8 cellular contexts compared by ENCODE assay signal in the genomic region with DNA sequence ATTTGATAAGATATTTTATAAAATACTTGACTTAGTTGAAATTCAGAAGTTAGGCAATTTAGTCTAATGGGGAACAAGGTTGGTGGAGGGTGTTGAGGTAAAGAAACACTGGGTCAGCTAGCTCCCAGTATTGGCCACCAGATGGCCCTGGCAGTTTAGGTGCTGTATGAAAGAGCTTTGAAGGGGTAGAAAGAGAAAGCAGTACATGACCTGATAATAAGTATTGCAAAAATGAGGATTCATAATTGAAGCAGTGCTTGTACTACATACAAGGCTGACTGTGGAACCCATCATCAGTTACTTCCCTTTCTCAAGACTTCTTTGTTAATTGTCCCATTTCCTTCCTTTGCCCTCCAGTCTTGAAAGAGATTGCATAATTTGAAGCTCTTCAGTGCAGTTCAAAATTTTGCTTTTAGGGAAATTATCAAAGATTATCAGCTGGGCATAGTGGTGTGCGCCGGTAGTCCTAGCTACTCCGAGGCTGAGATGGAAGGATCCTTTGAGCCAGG. TPM values are rescaled to one million over a fixed set of nuclear protein-coding genes. Genes with fewer than 3 reads are reported as not detected.
DNase-seq lines count a peak whose midpoint lies in the region; ATAC-seq and TF ChIP-seq lines count a peak whose summit lies in the region.

No MANE protein-coding gene starts in this region.

- peaks cover 16% of the 10 kb centered on the region for H3K36me3 ChIP-seq in PC-9 (ENCODE audit: low read depth)

- BruUV-seq in PC-9 (replicated peaks; lab: Mats Ljungman, UMichigan), result no TSS peak

- no peak overlapping the region for H3K27ac Mint-ChIP-seq in effector memory CD8-positive, alpha-beta T cell
- no peak overlapping the region for H3K27ac Mint-ChIP-seq in natural killer cell treated with Interleukin-12 subunit alpha and Interleukin-12 subunit beta and Interleukin-15 and Interleukin-18, amount 100 ng/mL, for 72 hours

- H3K4me2 ChIP-seq in PC-9, result no peak overlapping the region

- H3K36me3 Mint-ChIP-seq in effector memory CD8-positive, alpha-beta T cell (ENCODE audit: insufficient read depth), result no peaks in the 10 kb centered on the region
- no peaks in the 10 kb centered on the region for H3K36me3 Mint-ChIP-seq in natural killer cell treated with Interleukin-12 subunit alpha and Interleukin-12 subunit beta and Interleukin-15 and Interleukin-18, amount 100 ng/mL, for 72 hours

- peak; percentile 22 for DNase-seq in COLO668 (lab: John Stamatoyannopoulos, UW; ENCODE audit: unreplicated experiment)
- peak; percentile 45 for DNase-seq in HEK293T (ENCODE audit: extremely low spot score)
- DNase-seq in PC-9, result no peak
- peak in 1 of 3 experiments; percentile 5 for DNase-seq in effector memory CD8-positive, alpha-beta T cell
- DNase-seq in natural killer cell treated with Interleukin-12 subunit alpha and Interleukin-12 subunit beta and Interleukin-15 and Interleukin-18, amount 100 ng/mL, for 72 hours (ENCODE audit: low spot score), result no peak
- no peak for DNase-seq in NCI-H1048 (lab: John Stamatoyannopoulos, UW)

- no peaks in the 10 kb centered on the region; the same call in 1 of the 2 replicates for H3K4me1 ChIP-seq in PC-9 (replicated peaks; ENCODE audit: insufficient read depth)

- no peak overlapping the region for H3K4me3 Mint-ChIP-seq in effector memory CD8-positive, alpha-beta T cell
- no peak overlapping the region for H3K4me3 Mint-ChIP-seq in natural killer cell treated with Interleukin-12 subunit alpha and Interleukin-12 subunit beta and Interleukin-15 and Interleukin-18, amount 100 ng/mL, for 72 hours

- intact Hi-C loops in PC-9 (cut with micrococcal nuclease; ENCODE audit: unreplicated experiment), result loop anchor here (10.0 kb wide), 1 partner anchor 409 kb away; no protein-coding TSS in a partner anchor

- no peaks in the 10 kb centered on the region for H3K9me3 ChIP-seq in PC-9 (ENCODE audit: insufficient read depth, low read depth)

- H3K9me2 ChIP-seq in PC-9 (ENCODE audit: insufficient read depth), result no peaks in the 10 kb centered on the region

- H3K27ac ChIP-seq in PC-9, result no peak overlapping the region

- H3K4me1 Mint-ChIP-seq in effector memory CD8-positive, alpha-beta T cell (ENCODE audit: low read depth in 2 of 2), result peaks cover 8 to 10% of the 10 kb centered on the region in 2 donors
- H3K4me1 Mint-ChIP-seq in natural killer cell treated with Interleukin-12 subunit alpha and Interleukin-12 subunit beta and Interleukin-15 and Interleukin-18, amount 100 ng/mL, for 72 hours (ENCODE audit: low read depth in 2 of 2), result peaks cover 10 to 25% of the 10 kb centered on the region in 2 donors

- no peak overlapping the region for H3K4me3 ChIP-seq in PC-9

- peak; percentile 47 for TF ChIP-seq CTCF in PC-9 (conservative IDR thresholded peaks at IDR 0.05)

- peak; percentile 53 for ATAC-seq in effector memory CD8-positive, alpha-beta T cell (replicated peaks)
- peak; percentile 66 to 75 for ATAC-seq in natural killer cell treated with Interleukin-12 subunit alpha and Interleukin-12 subunit beta and Interleukin-15 and Interleukin-18, amount 100 ng/mL, for 72 hours
- ATAC-seq in GM19328 (IDR thresholded peaks at IDR 0.05; ENCODE audit: unreplicated experiment) (no peak), esophagus mucosa (no peak)

- H3K9me3 Mint-ChIP-seq in effector memory CD8-positive, alpha-beta T cell, result no peaks in the 10 kb centered on the region
- H3K9me3 Mint-ChIP-seq in natural killer cell treated with Interleukin-12 subunit alpha and Interleukin-12 subunit beta and Interleukin-15 and Interleukin-18, amount 100 ng/mL, for 72 hours, result no peaks in the 10 kb centered on the region

- POLR2A ChIA-PET in HEK293T (lab: Yijun Ruan, JAX) (no interaction called here), PC-9 (lab: Charles Lee; ENCODE audit: unreplicated experiment) (no interaction called here)

- no peak overlapping the region for H2AFZ ChIP-seq in PC-9

- H3K79me2 ChIP-seq in PC-9 (ENCODE audit: low read depth), result peaks cover 100% of the 10 kb centered on the region

- CTCF ChIA-PET in HEK293T (lab: Yijun Ruan, JAX), result interaction anchor here (0.6 to 1.8 kb wide), 8 partner anchors 9 to 1127 kb away, joined by 3 to 11 read pairs (median 4); no protein-coding TSS in a partner anchor
- CTCF ChIA-PET in PC-9 (lab: Charles Lee), result no interaction called here

- H3F3A ChIP-seq in PC-9 (ENCODE audit: insufficient read depth, low read depth), result peaks cover 44% of the 10 kb centered on the region; the same call in 1 of the 2 replicates

- peaks cover 64% of the 10 kb centered on the region for H4K20me1 ChIP-seq in PC-9 (ENCODE audit: insufficient read depth)

- no peaks in the 10 kb centered on the region for H3K27me3 ChIP-seq in PC-9 (ENCODE audit: insufficient read depth, low read depth)

- no peaks in the 10 kb centered on the region for H3K27me3 Mint-ChIP-seq in effector memory CD8-positive, alpha-beta T cell
- no peaks in the 10 kb centered on the region for H3K27me3 Mint-ChIP-seq in natural killer cell treated with Interleukin-12 subunit alpha and Interleukin-12 subunit beta and Interleukin-15 and Interleukin-18, amount 100 ng/mL, for 72 hours

TF ChIP-seq in HEK293T, 16 proteins besides CTCF, POLR2A, EP300 and RAD21:
- no peak for TF ChIP-seq L3MBTL2 (conservative IDR thresholded peaks at IDR 0.05)
- no peak for TF ChIP-seq CTBP1 (IDR thresholded peaks at IDR 0.05; ENCODE audit: borderline replicate concordance)
- no peak for TF ChIP-seq SP1 (IDR thresholded peaks at IDR 0.05)
- TF ChIP-seq BHLHE40 (IDR thresholded peaks at IDR 0.05; ENCODE audit: borderline replicate concordance), result no peak
- TF ChIP-seq FOXK2 (IDR thresholded peaks at IDR 0.05), result no peak
- TF ChIP-seq NFRKB (IDR thresholded peaks at IDR 0.05), result no peak
- no peak for TF ChIP-seq LEF1 (IDR thresholded peaks at IDR 0.05; ENCODE audit: borderline replicate concordance)
- TF ChIP-seq ZNF384 (IDR thresholded peaks at IDR 0.05), result no peak
- TF ChIP-seq SUZ12 (IDR thresholded peaks at IDR 0.05), result no peak
- TF ChIP-seq ARNT (IDR thresholded peaks at IDR 0.05), result no peak
- TF ChIP-seq FOXA1 (IDR thresholded peaks at IDR 0.05), result no peak
- TF ChIP-seq, protein P1, sequence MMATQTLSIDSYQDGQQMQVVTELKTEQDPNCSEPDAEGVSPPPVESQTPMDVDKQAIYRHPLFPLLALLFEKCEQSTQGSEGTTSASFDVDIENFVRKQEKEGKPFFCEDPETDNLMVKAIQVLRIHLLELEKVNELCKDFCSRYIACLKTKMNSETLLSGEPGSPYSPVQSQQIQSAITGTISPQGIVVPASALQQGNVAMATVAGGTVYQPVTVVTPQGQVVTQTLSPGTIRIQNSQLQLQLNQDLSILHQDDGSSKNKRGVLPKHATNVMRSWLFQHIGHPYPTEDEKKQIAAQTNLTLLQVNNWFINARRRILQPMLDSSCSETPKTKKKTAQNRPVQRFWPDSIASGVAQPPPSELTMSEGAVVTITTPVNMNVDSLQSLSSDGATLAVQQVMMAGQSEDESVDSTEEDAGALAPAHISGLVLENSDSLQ (IDR thresholded peaks at IDR 0.05), result no peak

RNA-seq across cellular contexts. Expression of a gene that starts 29.4 kb away (rescaled TPM):
- 95.8 and 122 TPM in 2 replicates for total RNA-seq in PC-9 (2021)
- total RNA-seq in natural killer cell treated with Interleukin-12 subunit alpha and Interleukin-12 subunit beta and Interleukin-15 and Interleukin-18, amount 100 ng/mL, for 72 hours, result 10 to 100 TPM in 1 of 2 donors, 1 to 10 TPM in 1; 8.8 to 17.4 TPM
- total RNA-seq in esophagus mucosa, result 28.2 TPM

Comparison
In these comparisons a context has a peak if more than half of its experiments do, and no peak if none do; other contexts are left out.
1. DNase-seq: peak in COLO668 (single experiment) and HEK293T (single experiment); none in PC-9 (0 of 2), natural killer cell treated with Interleukin-12 subunit alpha and Interleukin-12 subunit beta and Interleukin-15 and Interleukin-18, amount 100 ng/mL, for 72 hours (single experiment) and NCI-H1048 (single experiment).
2. ATAC-seq: peak in effector memory CD8-positive, alpha-beta T cell (single experiment) and natural killer cell treated with Interleukin-12 subunit alpha and Interleukin-12 subunit beta and Interleukin-15 and Interleukin-18, amount 100 ng/mL, for 72 hours (2 of 2); none in GM19328 (single experiment) and esophagus mucosa (single experiment).